ENCODE assay signal across 8 cellular contexts in genomic region chr18:50099725-50100414, GRCh38.
DNase-seq lines count a peak whose midpoint lies in the region; ATAC-seq, FAIRE-seq and TF ChIP-seq lines count a peak whose summit lies in the region.

No MANE protein-coding gene starts in this region.

- H3K27ac ChIP-seq in effector memory CD4-positive, alpha-beta T cell (ENCODE audit: insufficient read depth, low read length, poor library complexity, severe bottlenecking): no peak overlapping the region
- no peak overlapping the region for H3K27ac ChIP-seq in H9 (ENCODE audit: insufficient read length, low read depth, low read length)

- no peak overlapping the region for H3K9ac ChIP-seq in H9 (ENCODE audit: extremely low read depth, insufficient read length, low read length)

- H3K4me1 Mint-ChIP-seq in H9: peaks cover 4 to 16% of the 10 kb centered on the region in 2 experiments

- DNase-seq in Ammon's horn (ENCODE audit: low spot score) (peak; percentile 29), GM19239 (ENCODE audit: insufficient read length, low spot score) (peak; percentile 6), cerebellar cortex (ENCODE audit: low spot score) (no peak), H9 (no peak), NCI-H1105 (lab: John Stamatoyannopoulos, UW) (no peak)
- no peak for DNase-seq in effector memory CD4-positive, alpha-beta T cell

- H4K8ac ChIP-seq in H9 (replicated peaks; ENCODE audit: insufficient read length, low read depth, low read length): no peak overlapping the region

- H2BK12ac ChIP-seq in H9 (ENCODE audit: insufficient read length, low read depth, low read length): no peak overlapping the region

- H3K27ac Mint-ChIP-seq in H9: no peak overlapping the region

- H3K56ac ChIP-seq in H9 (ENCODE audit: insufficient read length, low read depth, low read length): no peak overlapping the region

- H2AFZ ChIP-seq in H9 (ENCODE audit: low read length): no peak overlapping the region

- no peaks in the 10 kb centered on the region for H3K79me2 ChIP-seq in H9 (ENCODE audit: insufficient read depth, low read length)

- H3T11ph ChIP-seq in H9 (ENCODE audit: low read length): no peak overlapping the region

- WGBS in H9 (ENCODE audit: extremely low coverage, insufficient read length, low lambda C conversion rate): no CpG with 5 or more reads among the region's 4 CpGs

- no peaks in the 10 kb centered on the region; a peak in 1 of 7 replicates for H3K36me3 Mint-ChIP-seq in H9 (ENCODE audit: insufficient read depth in 1 of 3, low read depth in 3 of 3)

- TF ChIP-seq CTCF in H9 (conservative IDR thresholded peaks at IDR 0.05): no peak

- no peak overlapping the region for H4K91ac ChIP-seq in H9 (ENCODE audit: insufficient read length, low read depth, low read length)

- FAIRE-seq in GM19239 (lab: Jason Lieb, UNC) (peak; percentile 77), endometrium (lab: Jason Lieb, UNC) (peak; percentile 89)

- H2BK120ac ChIP-seq in H9 (ENCODE audit: low read depth, low read length, poor library complexity, severe bottlenecking): no peak overlapping the region

- no peaks in the 10 kb centered on the region for H4K20me1 ChIP-seq in H9 (ENCODE audit: control insufficient read depth, insufficient read depth, insufficient read length)

- H4K5ac ChIP-seq in H9 (ENCODE audit: insufficient read length, low read depth, low read length): no peak overlapping the region

- H3K23ac ChIP-seq in H9 (ENCODE audit: insufficient read length, low read depth, low read length): no peak overlapping the region

- no peaks in the 10 kb centered on the region for H3K9me3 ChIP-seq in effector memory CD4-positive, alpha-beta T cell (ENCODE audit: control insufficient read depth, low read length)
- no peaks in the 10 kb centered on the region for H3K9me3 ChIP-seq in H9 (ENCODE audit: control insufficient read depth, low read depth, low read length)

- H3K79me1 ChIP-seq in H9 (ENCODE audit: insufficient read depth, low read depth, low read length, poor library complexity, severe bottlenecking): no peaks in the 10 kb centered on the region

- ATAC-seq in HG03342 (IDR thresholded peaks at IDR 0.05; ENCODE audit: unreplicated experiment): peak; percentile 84

- H3K27me3 ChIP-seq in effector memory CD4-positive, alpha-beta T cell (replicated peaks; ENCODE audit: control insufficient read depth, insufficient read depth, low read length, poor library complexity, severe bottlenecking): no peaks in the 10 kb centered on the region
- H3K27me3 ChIP-seq in H9 (ENCODE audit: insufficient read depth, low read length): no peaks in the 10 kb centered on the region

- no peak overlapping the region for H2BK15ac ChIP-seq in H9 (ENCODE audit: low read depth, low read length)

- no peak overlapping the region for H3K18ac ChIP-seq in H9 (ENCODE audit: insufficient read length, low read depth, low read length)

- H3K14ac ChIP-seq in H9 (ENCODE audit: insufficient read depth, low read length): no peak overlapping the region

- no peak overlapping the region for H3K4ac ChIP-seq in H9 (ENCODE audit: low read depth, low read length)

- peaks cover 16% of the 10 kb centered on the region for H3K27me3 Mint-ChIP-seq in H9 (ENCODE audit: low read depth)

- no peak overlapping the region for H3K4me3 Mint-ChIP-seq in H9

- no peak overlapping the region for H2BK5ac ChIP-seq in H9 (ENCODE audit: insufficient read length, low read length)

- H2AK5ac ChIP-seq in H9 (ENCODE audit: insufficient read length, low read length): no peak overlapping the region

- H3K36me3 ChIP-seq in effector memory CD4-positive, alpha-beta T cell (ENCODE audit: control insufficient read depth, insufficient read depth, low read length): no peaks in the 10 kb centered on the region

- H3K9me3 Mint-ChIP-seq in H9: no peaks in the 10 kb centered on the region; a peak in 1 of 5 replicates

- no peak overlapping the region for H3K4me2 ChIP-seq in H9 (ENCODE audit: insufficient read depth, insufficient read length, low read length)

- no peaks in the 10 kb centered on the region for H3K23me2 ChIP-seq in H9 (ENCODE audit: insufficient read length, low read depth, low read length, poor library complexity, severe bottlenecking)

- H2BK20ac ChIP-seq in H9 (ENCODE audit: low read depth, low read length, poor library complexity, severe bottlenecking): no peak overlapping the region

- H3K4me1 ChIP-seq in effector memory CD4-positive, alpha-beta T cell (ENCODE audit: control insufficient read depth, insufficient read depth, low read length, poor library complexity, severe bottlenecking): no peaks in the 10 kb centered on the region
- no peaks in the 10 kb centered on the region for H3K4me1 ChIP-seq in H9 (ENCODE audit: insufficient read depth, low read length)

- H3K4me3 ChIP-seq in effector memory CD4-positive, alpha-beta T cell (ENCODE audit: insufficient read depth, low read depth, low read length, poor library complexity, severe bottlenecking): no peak overlapping the region

Comparison
In these comparisons a context has a peak if more than half of its experiments do, and no peak if none do; other contexts are left out.
1. DNase-seq: peak in Ammon's horn (single experiment) and GM19239 (single experiment); none in effector memory CD4-positive, alpha-beta T cell (0 of 3), cerebellar cortex (single experiment), H9 (single experiment) and NCI-H1105 (single experiment).